ENCODE assay signal across 1 cellular context in genomic region chr14:35826952-35827416, GRCh38.
TF ChIP-seq lines count a peak whose summit lies in the region.

No MANE protein-coding gene starts in this region.

TF ChIP-seq in HepG2, 621 proteins besides CTCF, POLR2A, EP300 and RAD21:
- TF ChIP-seq, protein P1, sequence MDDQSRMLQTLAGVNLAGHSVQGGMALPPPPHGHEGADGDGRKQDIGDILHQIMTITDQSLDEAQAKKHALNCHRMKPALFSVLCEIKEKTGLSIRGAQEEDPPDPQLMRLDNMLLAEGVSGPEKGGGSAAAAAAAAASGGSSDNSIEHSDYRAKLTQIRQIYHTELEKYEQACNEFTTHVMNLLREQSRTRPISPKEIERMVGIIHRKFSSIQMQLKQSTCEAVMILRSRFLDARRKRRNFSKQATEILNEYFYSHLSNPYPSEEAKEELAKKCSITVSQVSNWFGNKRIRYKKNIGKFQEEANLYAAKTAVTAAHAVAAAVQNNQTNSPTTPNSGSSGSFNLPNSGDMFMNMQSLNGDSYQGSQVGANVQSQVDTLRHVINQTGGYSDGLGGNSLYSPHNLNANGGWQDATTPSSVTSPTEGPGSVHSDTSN (CRISPR knock-in tag; IDR thresholded peaks at IDR 0.05; ENCODE audit: borderline replicate concordance): peak; percentile 76; the same call in 1 of the 2 replicates
- TF ChIP-seq ZFAT (CRISPR knock-in tag; conservative IDR thresholded peaks at IDR 0.05) (0 out of 2 replicates have a peak, but pooled peaks have one; percentile 47), MAFF (IDR thresholded peaks at IDR 0.05; ENCODE audit: low read depth, low read length) (peak; percentile 70), MAFK (conservative IDR thresholded peaks at IDR 0.05 in 1 of 2, IDR thresholded peaks at IDR 0.05 in 1 of 2; ENCODE audit: low read length in 2 of 2) (peak; percentile 57 to 81; a peak in 3 of 4 replicates), ZSCAN12 (CRISPR knock-in tag; IDR thresholded peaks at IDR 0.05) (peak; percentile 88; the same call in 1 of the 2 replicates), KLF12 (CRISPR knock-in tag; IDR thresholded peaks at IDR 0.05; ENCODE audit: borderline replicate concordance) (no peak), TBP (CRISPR knock-in tag; IDR thresholded peaks at IDR 0.05) (peak; percentile 90; the same call in 1 of the 2 replicates), ARID3A (IDR thresholded peaks at IDR 0.05; ENCODE audit: low read depth, low read length) (peak; percentile 9; the same call in 1 of the 2 replicates), SMAD9 (CRISPR knock-in tag; IDR thresholded peaks at IDR 0.05) (0 out of 2 replicates have a peak, but pooled peaks have one; percentile 7), MZF1 (CRISPR knock-in tag; IDR thresholded peaks at IDR 0.05; ENCODE audit: borderline replicate concordance) (no peak), THYN1 (CRISPR knock-in tag; IDR thresholded peaks at IDR 0.05; ENCODE audit: borderline replicate concordance, low read depth) (peak; percentile 10; the same call in 1 of the 2 replicates), PAX8 (CRISPR knock-in tag; IDR thresholded peaks at IDR 0.05; ENCODE audit: borderline replicate concordance) (no peak), ZNF660 (CRISPR knock-in tag; IDR thresholded peaks at IDR 0.05; ENCODE audit: borderline replicate concordance, low read depth) (0 out of 2 replicates have a peak, but pooled peaks have one; percentile 6), ZBTB43 (CRISPR knock-in tag; conservative IDR thresholded peaks at IDR 0.05) (peak; percentile 24; the same call in 1 of the 2 replicates), NFAT5 (CRISPR knock-in tag; IDR thresholded peaks at IDR 0.05) (peak; percentile 64), MYNN (CRISPR knock-in tag; IDR thresholded peaks at IDR 0.05; ENCODE audit: low read depth) (peak; percentile 21; the same call in 1 of the 2 replicates), KDM5A (IDR thresholded peaks at IDR 0.05; ENCODE audit: borderline replicate concordance, low read length) (peak; percentile 77), BRD4 (CRISPR knock-in tag; IDR thresholded peaks at IDR 0.05) (no peak), PHF21A (CRISPR knock-in tag; IDR thresholded peaks at IDR 0.05) (peak; percentile 42; the same call in 1 of the 2 replicates), ZNF629 (CRISPR knock-in tag; conservative IDR thresholded peaks at IDR 0.05) (0 out of 2 replicates have a peak, but pooled peaks have one; percentile 14), HNF4G (IDR thresholded peaks at IDR 0.05; ENCODE audit: borderline replicate concordance, low read depth, low read length) (0 out of 2 replicates have a peak, but pooled peaks have one; percentile 1), HNF4G (CRISPR knock-in tag; IDR thresholded peaks at IDR 0.05; ENCODE audit: borderline replicate concordance, low read depth) (no peak), ZFP82 (CRISPR knock-in tag; IDR thresholded peaks at IDR 0.05; ENCODE audit: borderline replicate concordance) (0 out of 2 replicates have a peak, but pooled peaks have one; percentile 66), SKI (IDR thresholded peaks at IDR 0.05; ENCODE audit: partially characterized antibody) (peak; percentile 3), SNAI1 (CRISPR knock-in tag; IDR thresholded peaks at IDR 0.05; ENCODE audit: borderline replicate concordance) (0 out of 2 replicates have a peak, but pooled peaks have one; percentile 85), ZSCAN20 (CRISPR knock-in tag; IDR thresholded peaks at IDR 0.05; ENCODE audit: borderline replicate concordance) (peak; percentile 48; the same call in 1 of the 2 replicates), ZNF569 (CRISPR knock-in tag; IDR thresholded peaks at IDR 0.05; ENCODE audit: borderline replicate concordance) (no peak), HMGA1 (CRISPR knock-in tag; conservative IDR thresholded peaks at IDR 0.05) (0 out of 2 replicates have a peak, but pooled peaks have one; percentile 24), TP53 (CRISPR knock-in tag; conservative IDR thresholded peaks at IDR 0.05) (peak; percentile 55), ZNF317 (CRISPR knock-in tag; IDR thresholded peaks at IDR 0.05) (no peak), ZBTB3 (CRISPR knock-in tag; IDR thresholded peaks at IDR 0.05; ENCODE audit: borderline replicate concordance, low read depth) (0 out of 2 replicates have a peak, but pooled peaks have one; percentile 26), NKX3-1 (CRISPR knock-in tag; IDR thresholded peaks at IDR 0.05) (peak; percentile 25; the same call in 1 of the 2 replicates), MTA3 (CRISPR knock-in tag; IDR thresholded peaks at IDR 0.05) (no peak), WIZ (CRISPR knock-in tag; IDR thresholded peaks at IDR 0.05) (no peak), ZSCAN31 (CRISPR knock-in tag; IDR thresholded peaks at IDR 0.05; ENCODE audit: low read depth) (0 out of 2 replicates have a peak, but pooled peaks have one; percentile 22), XBP1 (CRISPR knock-in tag; IDR thresholded peaks at IDR 0.05) (0 out of 2 replicates have a peak, but pooled peaks have one; percentile 38), ZNF703 (CRISPR knock-in tag; IDR thresholded peaks at IDR 0.05; ENCODE audit: borderline replicate concordance) (0 out of 2 replicates have a peak, but pooled peaks have one; percentile 5), ZNF207 (IDR thresholded peaks at IDR 0.05; ENCODE audit: borderline replicate concordance) (no peak)
- TF ChIP-seq, protein P2, sequence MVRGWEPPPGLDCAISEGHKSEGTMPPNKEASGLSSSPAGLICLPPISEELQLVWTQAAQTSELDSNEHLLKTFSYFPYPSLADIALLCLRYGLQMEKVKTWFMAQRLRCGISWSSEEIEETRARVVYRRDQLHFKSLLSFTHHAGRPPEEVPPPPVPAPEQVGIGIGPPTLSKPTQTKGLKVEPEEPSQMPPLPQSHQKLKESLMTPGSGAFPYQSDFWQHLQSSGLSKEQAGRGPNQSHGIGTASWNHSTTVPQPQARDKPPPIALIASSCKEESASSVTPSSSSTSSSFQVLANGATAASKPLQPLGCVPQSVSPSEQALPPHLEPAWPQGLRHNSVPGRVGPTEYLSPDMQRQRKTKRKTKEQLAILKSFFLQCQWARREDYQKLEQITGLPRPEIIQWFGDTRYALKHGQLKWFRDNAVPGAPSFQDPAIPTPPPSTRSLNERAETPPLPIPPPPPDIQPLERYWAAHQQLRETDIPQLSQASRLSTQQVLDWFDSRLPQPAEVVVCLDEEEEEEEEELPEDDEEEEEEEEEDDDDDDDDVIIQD (CRISPR knock-in tag; IDR thresholded peaks at IDR 0.05; ENCODE audit: low read depth): 0 out of 2 replicates have a peak, but pooled peaks have one; percentile 10
- TF ChIP-seq, protein P3, sequence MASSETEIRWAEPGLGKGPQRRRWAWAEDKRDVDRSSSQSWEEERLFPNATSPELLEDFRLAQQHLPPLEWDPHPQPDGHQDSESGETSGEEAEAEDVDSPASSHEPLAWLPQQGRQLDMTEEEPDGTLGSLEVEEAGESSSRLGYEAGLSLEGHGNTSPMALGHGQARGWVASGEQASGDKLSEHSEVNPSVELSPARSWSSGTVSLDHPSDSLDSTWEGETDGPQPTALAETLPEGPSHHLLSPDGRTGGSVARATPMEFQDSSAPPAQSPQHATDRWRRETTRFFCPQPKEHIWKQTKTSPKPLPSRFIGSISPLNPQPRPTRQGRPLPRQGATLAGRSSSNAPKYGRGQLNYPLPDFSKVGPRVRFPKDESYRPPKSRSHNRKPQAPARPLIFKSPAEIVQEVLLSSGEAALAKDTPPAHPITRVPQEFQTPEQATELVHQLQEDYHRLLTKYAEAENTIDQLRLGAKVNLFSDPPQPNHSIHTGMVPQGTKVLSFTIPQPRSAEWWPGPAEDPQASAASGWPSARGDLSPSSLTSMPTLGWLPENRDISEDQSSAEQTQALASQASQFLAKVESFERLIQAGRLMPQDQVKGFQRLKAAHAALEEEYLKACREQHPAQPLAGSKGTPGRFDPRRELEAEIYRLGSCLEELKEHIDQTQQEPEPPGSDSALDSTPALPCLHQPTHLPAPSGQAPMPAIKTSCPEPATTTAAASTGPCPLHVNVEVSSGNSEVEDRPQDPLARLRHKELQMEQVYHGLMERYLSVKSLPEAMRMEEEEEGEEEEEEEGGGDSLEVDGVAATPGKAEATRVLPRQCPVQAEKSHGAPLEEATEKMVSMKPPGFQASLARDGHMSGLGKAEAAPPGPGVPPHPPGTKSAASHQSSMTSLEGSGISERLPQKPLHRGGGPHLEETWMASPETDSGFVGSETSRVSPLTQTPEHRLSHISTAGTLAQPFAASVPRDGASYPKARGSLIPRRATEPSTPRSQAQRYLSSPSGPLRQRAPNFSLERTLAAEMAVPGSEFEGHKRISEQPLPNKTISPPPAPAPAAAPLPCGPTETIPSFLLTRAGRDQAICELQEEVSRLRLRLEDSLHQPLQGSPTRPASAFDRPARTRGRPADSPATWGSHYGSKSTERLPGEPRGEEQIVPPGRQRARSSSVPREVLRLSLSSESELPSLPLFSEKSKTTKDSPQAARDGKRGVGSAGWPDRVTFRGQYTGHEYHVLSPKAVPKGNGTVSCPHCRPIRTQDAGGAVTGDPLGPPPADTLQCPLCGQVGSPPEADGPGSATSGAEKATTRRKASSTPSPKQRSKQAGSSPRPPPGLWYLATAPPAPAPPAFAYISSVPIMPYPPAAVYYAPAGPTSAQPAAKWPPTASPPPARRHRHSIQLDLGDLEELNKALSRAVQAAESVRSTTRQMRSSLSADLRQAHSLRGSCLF (CRISPR knock-in tag; IDR thresholded peaks at IDR 0.05; ENCODE audit: borderline replicate concordance): 0 out of 2 replicates have a peak, but pooled peaks have one; percentile 38
- TF ChIP-seq, protein P4, sequence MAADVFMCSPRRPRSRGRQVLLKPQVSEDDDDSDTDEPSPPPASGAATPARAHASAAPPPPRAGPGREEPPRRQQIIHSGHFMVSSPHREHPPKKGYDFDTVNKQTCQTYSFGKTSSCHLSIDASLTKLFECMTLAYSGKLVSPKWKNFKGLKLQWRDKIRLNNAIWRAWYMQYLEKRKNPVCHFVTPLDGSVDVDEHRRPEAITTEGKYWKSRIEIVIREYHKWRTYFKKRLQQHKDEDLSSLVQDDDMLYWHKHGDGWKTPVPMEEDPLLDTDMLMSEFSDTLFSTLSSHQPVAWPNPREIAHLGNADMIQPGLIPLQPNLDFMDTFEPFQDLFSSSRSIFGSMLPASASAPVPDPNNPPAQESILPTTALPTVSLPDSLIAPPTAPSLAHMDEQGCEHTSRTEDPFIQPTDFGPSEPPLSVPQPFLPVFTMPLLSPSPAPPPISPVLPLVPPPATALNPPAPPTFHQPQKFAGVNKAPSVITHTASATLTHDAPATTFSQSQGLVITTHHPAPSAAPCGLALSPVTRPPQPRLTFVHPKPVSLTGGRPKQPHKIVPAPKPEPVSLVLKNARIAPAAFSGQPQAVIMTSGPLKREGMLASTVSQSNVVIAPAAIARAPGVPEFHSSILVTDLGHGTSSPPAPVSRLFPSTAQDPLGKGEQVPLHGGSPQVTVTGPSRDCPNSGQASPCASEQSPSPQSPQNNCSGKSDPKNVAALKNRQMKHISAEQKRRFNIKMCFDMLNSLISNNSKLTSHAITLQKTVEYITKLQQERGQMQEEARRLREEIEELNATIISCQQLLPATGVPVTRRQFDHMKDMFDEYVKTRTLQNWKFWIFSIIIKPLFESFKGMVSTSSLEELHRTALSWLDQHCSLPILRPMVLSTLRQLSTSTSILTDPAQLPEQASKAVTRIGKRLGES (CRISPR knock-in tag; IDR thresholded peaks at IDR 0.05; ENCODE audit: borderline replicate concordance): 0 out of 2 replicates have a peak, but pooled peaks have one; percentile 24
